ENCODE assay signal across 8 cellular contexts in the genomic region with DNA sequence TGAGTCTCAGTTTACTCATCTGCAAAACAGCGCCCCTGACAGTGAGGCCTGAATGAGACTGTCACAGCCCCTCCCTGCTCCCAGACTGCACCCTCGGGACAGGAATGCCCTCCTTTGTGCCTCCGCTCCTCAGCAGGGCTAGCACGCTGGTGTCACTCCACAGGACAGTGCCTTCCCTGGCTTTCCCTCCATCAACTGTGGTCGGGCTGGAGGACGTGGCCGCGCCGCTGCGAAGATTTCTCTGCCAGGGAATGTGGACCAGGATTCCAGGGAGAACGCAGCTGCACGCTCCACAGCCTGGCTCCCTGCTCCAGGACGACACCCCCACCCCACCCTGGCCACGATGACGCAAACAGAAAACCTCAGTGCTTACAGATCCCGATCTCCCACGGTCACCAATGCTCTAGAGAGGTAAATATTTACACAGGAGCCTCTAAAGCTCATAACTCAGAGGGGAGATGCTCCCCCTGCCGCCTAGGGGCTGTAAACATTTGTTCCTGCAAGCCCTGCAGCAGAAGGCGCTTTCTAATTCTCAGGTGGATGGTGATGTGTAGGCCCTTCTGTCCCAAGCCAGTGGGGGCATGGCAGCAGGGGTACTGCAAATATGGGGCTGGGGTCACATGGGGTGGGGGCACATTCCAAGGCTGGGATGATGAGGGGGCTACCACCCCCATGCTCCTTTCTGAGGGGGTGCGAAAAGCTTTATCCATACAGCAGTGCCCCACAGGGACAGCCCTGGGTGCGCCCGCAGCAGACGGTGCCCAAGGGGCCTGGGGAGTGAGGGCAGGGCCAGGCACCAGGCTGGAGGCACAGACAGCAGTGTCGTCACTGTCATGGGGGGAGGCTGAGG. TPM values are rescaled to one million over a fixed set of nuclear protein-coding genes. Genes with fewer than 3 reads are reported as not detected.
DNase-seq lines count a peak whose midpoint lies in the region; ATAC-seq, FAIRE-seq and TF ChIP-seq lines count a peak whose summit lies in the region.

No MANE protein-coding gene starts in this region.

- no peak for FAIRE-seq in K562 (lab: Jason Lieb, UNC)

- peak overlapping the region; percentile 98 for H3K27ac Mint-ChIP-seq in type B pancreatic cell

- no TSS peak for BruUV-seq in K562 (replicated peaks; lab: Mats Ljungman, UMichigan)

- no peaks in the 10 kb centered on the region for H3K27me3 Mint-ChIP-seq in type B pancreatic cell

- H3K9me1 ChIP-seq in K562 (ENCODE audit: control insufficient read depth, insufficient read depth, low read length) = peaks cover 6% of the 10 kb centered on the region

- POLR2A ChIA-PET in K562 (lab: Yijun Ruan, JAX) = interaction anchor here (1.0 to 1.1 kb wide), 2 partner anchors 9 to 10 kb away, joined by 5 to 6 read pairs; no protein-coding TSS in a partner anchor

- in situ Hi-C loops in K562 (cut with MboI) = no loop called here

- H3K4me1 Mint-ChIP-seq in type B pancreatic cell (ENCODE audit: unreplicated experiment) = peaks cover 66% of the 10 kb centered on the region

- H3K4me3 Mint-ChIP-seq in type B pancreatic cell = peak overlapping the region; percentile 74

- WGBS in K562 (ENCODE audit: insufficient coverage, low coverage, missing lambda C conversion rate) = 61% methylated on average over 15 of the region's 24 CpGs

- no peak for TF ChIP-seq RAD21 in K562 (CRISPR knock-in tag; conservative IDR thresholded peaks at IDR 0.05 in 1 of 2, IDR thresholded peaks at IDR 0.05 in 1 of 2)

- H3K4me2 ChIP-seq in K562 (ENCODE audit: insufficient read depth, low read length) = no peak overlapping the region

- no peak overlapping the region for H3K27ac ChIP-seq in K562 (ENCODE audit: extremely low read depth, low read depth, low read length)

- no peak overlapping the region; the same call in 1 of the 2 replicates for H2AFZ ChIP-seq in K562 (ENCODE audit: low read depth, low read length)

- peak; percentile 86 for DNase-seq in AG09309 (ENCODE audit: low read depth)
- peak; percentile 61 for DNase-seq in NCI-H1105 (lab: John Stamatoyannopoulos, UW)
- peak in 3 of 4 experiments; percentile 39 to 55 (median 51) for DNase-seq in K562 (ENCODE audit: extremely low read depth in 1 of 4, low spot score in 3 of 4)
- DNase-seq in kidney glomerular epithelial cell (lab: John Stamatoyannopoulos, UW) = peak; percentile 92
- DNase-seq in type B pancreatic cell (ENCODE audit: extremely low spot score, unreplicated experiment) = no peak

- H3K4me3 ChIP-seq in AG09309 (ENCODE audit: control insufficient read depth, low read depth, low read length) (no peak overlapping the region), K562 (no peak overlapping the region)

- H3K4me1 ChIP-seq in K562 (replicated peaks in 1 of 2; ENCODE audit: control insufficient read depth in 2 of 2, insufficient read depth in 2 of 2, low read length in 2 of 2) = peaks cover 29 to 61% of the 10 kb centered on the region in 2 experiments

- intact Hi-C loops in K562 (cut with micrococcal nuclease) = loop anchor here (5.0 to 10.0 kb wide), 2 partner anchors 129 to 242 kb away; no protein-coding TSS in a partner anchor

- no peaks in the 10 kb centered on the region for H3K9me3 ChIP-seq in K562 (replicated peaks; ENCODE audit: control insufficient read depth, insufficient read depth, low read depth, low read length)

- no peaks in the 10 kb centered on the region for H3K27me3 ChIP-seq in K562 (ENCODE audit: control insufficient read depth in 2 of 2, insufficient read depth in 2 of 2, low read length in 2 of 2)

- no peak for TF ChIP-seq EP300 in K562 (IDR thresholded peaks at IDR 0.05; ENCODE audit: low read length)

- CTCF ChIA-PET in K562 (lab: Yijun Ruan, JAX; ENCODE audit: low intra/inter-chr PET ratio) = interaction anchor here (0.6 to 1.0 kb wide), 2 partner anchors 127 to 298 kb away, joined by 3 read pairs; no protein-coding TSS in a partner anchor

- H3K9ac ChIP-seq in K562 (ENCODE audit: insufficient read depth in 1 of 2, low read depth in 2 of 2, low read length in 2 of 2) = peak overlapping the region in 1 of 2 experiments; percentile 91; a peak in 2 of 4 replicates

- no peaks in the 10 kb centered on the region for H3K79me2 ChIP-seq in K562 (ENCODE audit: control insufficient read depth, insufficient read depth, low read length)

- peak; percentile 7; the same call in 1 of the 3 replicates for ATAC-seq in K562
- ATAC-seq in HG03378 (IDR thresholded peaks at IDR 0.05; ENCODE audit: unreplicated experiment) = no peak
- ATAC-seq in HG02840 (IDR thresholded peaks at IDR 0.05; ENCODE audit: low FRiP score, unreplicated experiment) = no peak
- no peak for ATAC-seq in GM19467 (IDR thresholded peaks at IDR 0.05; ENCODE audit: unreplicated experiment)

- peaks cover 47% of the 10 kb centered on the region for H4K20me1 ChIP-seq in K562 (replicated peaks; ENCODE audit: control insufficient read depth, insufficient read depth, low read length)

- TF ChIP-seq POLR2A in K562 (conservative IDR thresholded peaks at IDR 0.05) = no peak

- H3K9me3 Mint-ChIP-seq in type B pancreatic cell = no peaks in the 10 kb centered on the region

- H3K36me3 Mint-ChIP-seq in type B pancreatic cell = peaks cover 11% of the 10 kb centered on the region

- TF ChIP-seq CTCF in AG09309 (IDR thresholded peaks at IDR 0.05; ENCODE audit: control insufficient read depth, insufficient read depth, low read depth, low read length, missing control alignments) (peak; percentile 52), K562 (IDR thresholded peaks at IDR 0.05 in 2 of 3, conservative IDR thresholded peaks at IDR 0.05 in 1 of 3; ENCODE audit: insufficient read depth in 2 of 3, low read depth in 1 of 3, low read length in 3 of 3) (peak in 2 of 3 experiments; percentile 9 to 36; a peak in 2 of 6 replicates), type B pancreatic cell (conservative IDR thresholded peaks at IDR 0.05) (peak; percentile 52)

- no peaks in the 10 kb centered on the region for H3K36me3 ChIP-seq in K562 (ENCODE audit: control insufficient read depth, insufficient read depth, low read length)

TF ChIP-seq in K562, 482 proteins besides CTCF, POLR2A, EP300 and RAD21:
- TF ChIP-seq, protein P1, sequence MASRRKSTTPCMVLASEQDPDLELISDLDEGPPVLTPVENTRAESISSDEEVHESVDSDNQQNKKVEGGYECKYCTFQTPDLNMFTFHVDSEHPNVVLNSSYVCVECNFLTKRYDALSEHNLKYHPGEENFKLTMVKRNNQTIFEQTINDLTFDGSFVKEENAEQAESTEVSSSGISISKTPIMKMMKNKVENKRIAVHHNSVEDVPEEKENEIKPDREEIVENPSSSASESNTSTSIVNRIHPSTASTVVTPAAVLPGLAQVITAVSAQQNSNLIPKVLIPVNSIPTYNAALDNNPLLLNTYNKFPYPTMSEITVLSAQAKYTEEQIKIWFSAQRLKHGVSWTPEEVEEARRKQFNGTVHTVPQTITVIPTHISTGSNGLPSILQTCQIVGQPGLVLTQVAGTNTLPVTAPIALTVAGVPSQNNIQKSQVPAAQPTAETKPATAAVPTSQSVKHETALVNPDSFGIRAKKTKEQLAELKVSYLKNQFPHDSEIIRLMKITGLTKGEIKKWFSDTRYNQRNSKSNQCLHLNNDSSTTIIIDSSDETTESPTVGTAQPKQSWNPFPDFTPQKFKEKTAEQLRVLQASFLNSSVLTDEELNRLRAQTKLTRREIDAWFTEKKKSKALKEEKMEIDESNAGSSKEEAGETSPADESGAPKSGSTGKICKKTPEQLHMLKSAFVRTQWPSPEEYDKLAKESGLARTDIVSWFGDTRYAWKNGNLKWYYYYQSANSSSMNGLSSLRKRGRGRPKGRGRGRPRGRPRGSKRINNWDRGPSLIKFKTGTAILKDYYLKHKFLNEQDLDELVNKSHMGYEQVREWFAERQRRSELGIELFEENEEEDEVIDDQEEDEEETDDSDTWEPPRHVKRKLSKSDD (conservative IDR thresholded peaks at IDR 0.05; ENCODE audit: low read length) = no peak
- TF ChIP-seq CREM (IDR thresholded peaks at IDR 0.05; ENCODE audit: low read depth) = 0 out of 2 replicates have a peak, but pooled peaks have one; percentile 7
- TF ChIP-seq, protein P2, sequence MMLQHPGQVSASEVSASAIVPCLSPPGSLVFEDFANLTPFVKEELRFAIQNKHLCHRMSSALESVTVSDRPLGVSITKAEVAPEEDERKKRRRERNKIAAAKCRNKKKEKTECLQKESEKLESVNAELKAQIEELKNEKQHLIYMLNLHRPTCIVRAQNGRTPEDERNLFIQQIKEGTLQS (IDR thresholded peaks at IDR 0.05) = peak; percentile 27; the same call in 1 of the 2 replicates
- TF ChIP-seq, protein P2 (CRISPR knock-in tag; conservative IDR thresholded peaks at IDR 0.05) = no peak
- peak; percentile 48 for TF ChIP-seq ATF7 (IDR thresholded peaks at IDR 0.05)
- peak in 1 of 2 experiments; percentile 51; a peak in 2 of 4 replicates for TF ChIP-seq FOXA3 (CRISPR knock-in tag; conservative IDR thresholded peaks at IDR 0.05 in 1 of 2, IDR thresholded peaks at IDR 0.05 in 1 of 2)
TF ChIP-seq in K562: peak in this region for 4.

RNA-seq across cellular contexts. Expression of a gene that starts 12.4 kb away (rescaled TPM):
- total RNA-seq in K562 (2011; cell fraction: chromatin; rRNA removed; ENCODE audit: low replicate concordance) = 7.0 and 16.3 TPM in 2 replicates
- 9.8 and 10.7 TPM in 2 replicates for total RNA-seq in K562 (2011; cell fraction: nucleolus; rRNA removed)
- 6.6 and 7.6 TPM in 2 replicates for total RNA-seq in K562 (2011; cell fraction: nucleoplasm; rRNA removed)
- total RNA-seq in K562 (2014; rRNA removed) (5.9 and 12.1 TPM in 2 replicates), K562 (2014; rRNA removed; fragmentation: Illumina TruSeq; extraction: Trizol) (1.6 and 2.0 TPM in 2 replicates), K562 (2015; rRNA removed; fragmentation: Illumina TruSeq; extraction: Trizol) (6.7 and 7.1 TPM in 2 replicates), K562 (2021) (7.3 and 7.4 TPM in 2 replicates), type B pancreatic cell (ENCODE audit: low replicate concordance) (64.9 and 75.2 TPM in 2 replicates)
- polyA plus RNA-seq in K562 (2011; rRNA removed) (1.6 and 1.8 TPM in 2 replicates), K562 (2014; fragmentation: Illumina TruSeq; extraction: Trizol) (3.8 and 4.2 TPM in 2 replicates), K562 (2014; fragmentation: Nextera tagmentation; extraction: Ambion mirVana) (under 1 TPM; 0.06 to 0.08 TPM), K562 (2014; rRNA removed) (4.0 and 4.5 TPM in 2 replicates)
- polyA plus RNA-seq in K562 (2011; cell fraction: cytosol; rRNA removed) = 2.4 and 6.4 TPM in 2 replicates
- 1.7 and 4.2 TPM in 2 replicates for polyA plus RNA-seq in K562 (2011; cell fraction: nucleus; rRNA removed)
- 7.4 and 9.3 TPM in 2 replicates for polyA plus RNA-seq in K562 (2012)
- polyA minus RNA-seq in K562 (2011; rRNA and poly(A)+ RNA removed) = 1.8 and 3.2 TPM in 2 replicates
- 4.0 and 4.2 TPM in 2 replicates for polyA minus RNA-seq in K562 (2011; cell fraction: cytosol; rRNA and poly(A)+ RNA removed)
- 7.3 and 11.7 TPM in 2 replicates for polyA minus RNA-seq in K562 (2011; cell fraction: nucleus; rRNA and poly(A)+ RNA removed)
